23 cellular contexts compared by ENCODE assay signal in genomic region chr4:38606587-38606905, GRCh38. TPM values are rescaled to one million over a fixed set of nuclear protein-coding genes. Genes with fewer than 3 reads are reported as not detected.
DNase-seq lines count a peak whose midpoint lies in the region; ATAC-seq, FAIRE-seq and TF ChIP-seq lines count a peak whose summit lies in the region.
"Had no signal": no experiment of that assay in that cellular context is flagged by ENCODE, and none has a peak within 500 bp of the region (broad histone marks: within the 10 kb centered on the region; RNA-seq: fewer than 3 reads in every experiment).

No MANE protein-coding gene starts in this region.

- 0 out of 2 replicates have a peak, but pooled peaks have one; percentile 4 for TF ChIP-seq CTCF in LNCaP clone FGC (IDR thresholded peaks at IDR 0.05; ENCODE audit: control insufficient read depth, extremely low read depth, insufficient read depth)
- no peak for TF ChIP-seq CTCF in esophagus muscularis mucosa (IDR thresholded peaks at IDR 0.05)

- H3K9me3 Mint-ChIP-seq in stimulated activated naive B cell treated with anti-CD40 and anti-IgM and Interleukin-4, amounts not matched to agents 10 μg/mL and 1 μg/mL and 100 μg/mL, for 72 hours = no peaks in the 10 kb centered on the region
- H3K9me3 Mint-ChIP-seq: activated naive CD8-positive, alpha-beta T cell treated with anti-CD3 and anti-CD28 coated beads, Interleukin-2, amount 10 ng/mL, durations not matched to agents 7 days and 5 days; CD8-positive, alpha-beta T cell; immature natural killer cell; neural crest cell had no signal

- H3K36me3 ChIP-seq in esophagus muscularis mucosa = no peaks in the 10 kb centered on the region
- H3K36me3 ChIP-seq: tibial nerve had no signal

- peak overlapping the region; percentile 56 for H3K27ac Mint-ChIP-seq in stimulated activated naive B cell treated with anti-CD40 and anti-IgM and Interleukin-4, amounts not matched to agents 10 μg/mL and 1 μg/mL and 100 μg/mL, for 72 hours
- H3K27ac Mint-ChIP-seq: activated naive CD8-positive, alpha-beta T cell treated with anti-CD3 and anti-CD28 coated beads, Interleukin-2, amount 10 ng/mL, durations not matched to agents 7 days and 5 days; CD8-positive, alpha-beta T cell had no signal

- TF ChIP-seq POLR2A in esophagus muscularis mucosa (IDR thresholded peaks at IDR 0.05; ENCODE audit: low read depth) = no peak

- H3K27ac ChIP-seq in esophagus muscularis mucosa (replicated peaks in 1 of 4) = no peak overlapping the region
- H3K27ac ChIP-seq: tibial nerve had no signal

- no peaks in the 10 kb centered on the region for H3K27me3 Mint-ChIP-seq in stimulated activated naive B cell treated with anti-CD40 and anti-IgM and Interleukin-4, amounts not matched to agents 10 μg/mL and 1 μg/mL and 100 μg/mL, for 72 hours
- H3K27me3 Mint-ChIP-seq: activated naive CD8-positive, alpha-beta T cell treated with anti-CD3 and anti-CD28 coated beads, Interleukin-2, amount 10 ng/mL, durations not matched to agents 7 days and 5 days had no signal

- no peak for TF ChIP-seq EP300 in esophagus muscularis mucosa (IDR thresholded peaks at IDR 0.05)

- peaks cover 5% of the 10 kb centered on the region in 2 donors for H3K4me1 Mint-ChIP-seq in stimulated activated naive B cell treated with anti-CD40 and anti-IgM and Interleukin-4, amounts not matched to agents 10 μg/mL and 1 μg/mL and 100 μg/mL, for 72 hours

- DNase-seq in activated CD8-positive, alpha-beta memory T cell treated with anti-CD3 and anti-CD28 coated beads for 24 hours = peak; percentile 54
- DNase-seq in activated CD8-positive, alpha-beta memory T cell treated with anti-CD3 and anti-CD28 coated beads, Interleukin-2, amount 50 U/mL, for 4 hours = no peak
- no peak for DNase-seq in LNCaP clone FGC (ENCODE audit: low read depth)
- DNase-seq in esophagus muscularis mucosa (ENCODE audit: extremely low spot score) = peak; percentile 79
- DNase-seq in stimulated activated naive B cell treated with anti-CD40 and anti-IgM and Interleukin-4, amounts not matched to agents 10 μg/mL and 1 μg/mL and 100 μg/mL, for 72 hours = no peak
- DNase-seq in HTR-8/SVneo (ENCODE audit: insufficient read length, low spot score) = no peak
- DNase-seq in left lobe of liver (ENCODE audit: low spot score) = no peak
- no peak for DNase-seq in T-helper 2 cell
- DNase-seq: activated gamma-delta T cell; activated naive CD8-positive, alpha-beta T cell treated with anti-CD3 and anti-CD28 coated beads, Interleukin-2, amount 10 ng/mL, durations not matched to agents 7 days and 5 days; activated T-cell treated with anti-CD3 and anti-CD28 coated beads, Interleukin-2, amount 50 U/mL, for 1 hour; aorta; CD8-positive, alpha-beta T cell; DMS 273 treated with DMSO at 0.1 percent for 48 hours; immature natural killer cell; left cardiac atrium; mammary epithelial cell; SHP77 treated with DMSO at 0.1 percent for 48 hours; stimulated activated CD8-positive, alpha-beta memory T cell treated with anti-CD3 and anti-CD28 coated beads, Interleukin-4, amount 100 ng/mL, for 48 hours had no signal

- H3K27me3 ChIP-seq in esophagus muscularis mucosa = no peaks in the 10 kb centered on the region
- H3K27me3 ChIP-seq: tibial nerve had no signal

- intact Hi-C loops in esophagus muscularis mucosa (cut with DNase I) = no loop called here

- H3K4me3 ChIP-seq in LNCaP clone FGC (ENCODE audit: low read depth, low read length) (no peak overlapping the region), esophagus muscularis mucosa (no peak overlapping the region)
- H3K4me3 ChIP-seq: tibial nerve had no signal

- FAIRE-seq in HTR-8/SVneo (lab: Jason Lieb, UNC) = no peak
- FAIRE-seq: bronchial epithelial cell, RCC 7860 had no signal

- 94% methylated on average over 6 of the region's 8 CpGs for WGBS in esophagus muscularis mucosa

- no peak for ATAC-seq in stimulated activated naive B cell treated with anti-CD40 and anti-IgM and Interleukin-4, amounts not matched to agents 10 μg/mL and 1 μg/mL and 100 μg/mL, for 72 hours (replicated peaks)
- no peak for ATAC-seq in left lobe of liver
- ATAC-seq: CD8-positive, alpha-beta T cell; left cardiac atrium had no signal

- peaks cover 0 to 11% (median 9%) of the 10 kb centered on the region in 4 donors for H3K4me1 ChIP-seq in esophagus muscularis mucosa

- H3K9me3 ChIP-seq in esophagus muscularis mucosa = no peaks in the 10 kb centered on the region
- H3K9me3 ChIP-seq: tibial nerve had no signal

- H3K4me3 Mint-ChIP-seq in stimulated activated naive B cell treated with anti-CD40 and anti-IgM and Interleukin-4, amounts not matched to agents 10 μg/mL and 1 μg/mL and 100 μg/mL, for 72 hours = no peak overlapping the region
- H3K4me3 Mint-ChIP-seq: activated naive CD8-positive, alpha-beta T cell treated with anti-CD3 and anti-CD28 coated beads, Interleukin-2, amount 10 ng/mL, durations not matched to agents 7 days and 5 days; CD8-positive, alpha-beta T cell; neural crest cell had no signal

- no peaks in the 10 kb centered on the region for H3K36me3 Mint-ChIP-seq in stimulated activated naive B cell treated with anti-CD40 and anti-IgM and Interleukin-4, amounts not matched to agents 10 μg/mL and 1 μg/mL and 100 μg/mL, for 72 hours
- H3K36me3 Mint-ChIP-seq: CD8-positive, alpha-beta T cell; immature natural killer cell had no signal

RNA-seq across cellular contexts. Expression of gene KLF3, which starts 57.5 kb away (rescaled TPM):
- total RNA-seq in esophagus muscularis mucosa (10 to 100 TPM; 30.8 to 50.4 (median 40.4) TPM), left lobe of liver (28.6 TPM)

Comparison
In these comparisons a context has a peak if more than half of its experiments do, and no peak if none do; other contexts are left out.
1. DNase-seq: peak in activated CD8-positive, alpha-beta memory T cell treated with anti-CD3 and anti-CD28 coated beads for 24 hours (single experiment) and esophagus muscularis mucosa (single experiment); none in activated CD8-positive, alpha-beta memory T cell treated with anti-CD3 and anti-CD28 coated beads, Interleukin-2, amount 50 U/mL, for 4 hours (single experiment), LNCaP clone FGC (single experiment), stimulated activated naive B cell treated with anti-CD40 and anti-IgM and Interleukin-4, amounts not matched to agents 10 μg/mL and 1 μg/mL and 100 μg/mL, for 72 hours (single experiment), HTR-8/SVneo (single experiment), left lobe of liver (single experiment) and T-helper 2 cell (0 of 5).